In the genomic region with DNA sequence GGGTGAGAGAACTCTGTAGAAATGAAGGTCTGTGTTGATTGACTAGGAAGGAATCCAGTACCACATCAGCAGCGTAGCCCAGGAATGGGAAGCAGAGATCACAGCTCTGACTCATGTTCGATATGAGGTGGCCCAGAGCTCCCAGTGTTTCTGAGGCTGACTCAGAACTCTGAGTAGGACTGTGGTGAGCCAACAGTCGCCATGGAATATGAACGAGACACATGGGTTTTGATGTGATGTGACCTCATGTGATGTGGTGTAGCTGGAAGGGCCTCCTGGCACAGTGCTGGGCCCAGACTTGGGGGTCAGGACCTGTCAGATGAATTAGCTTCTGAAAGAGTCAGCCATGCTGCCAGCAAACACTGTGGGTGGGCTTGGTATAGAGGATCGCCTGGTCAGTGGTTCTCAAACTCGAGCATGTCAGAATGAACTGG, we compare ENCODE assay signal across 8 cellular contexts.
DNase-seq lines count a peak whose midpoint lies in the region; ATAC-seq and TF ChIP-seq lines count a peak whose summit lies in the region.

No MANE protein-coding gene starts in this region.

- no peak overlapping the region for H2BK5ac ChIP-seq in mesendoderm (ENCODE audit: low read length)

- H3K79me1 ChIP-seq in mesendoderm (ENCODE audit: low read length), result no peaks in the 10 kb centered on the region

- H3K56ac ChIP-seq in mesendoderm (ENCODE audit: low read length), result no peak overlapping the region

- no peaks in the 10 kb centered on the region for H3K79me2 ChIP-seq in mesendoderm (ENCODE audit: control insufficient read depth, insufficient read depth, low read length)

- H3K4me1 ChIP-seq in mesendoderm (ENCODE audit: control insufficient read depth, low read depth, low read length), result peaks cover 5% of the 10 kb centered on the region
- no peaks in the 10 kb centered on the region for H3K4me1 ChIP-seq in suprapubic skin

- no peak overlapping the region for H3K4me2 ChIP-seq in mesendoderm (ENCODE audit: low read length)

- H4K5ac ChIP-seq in mesendoderm (ENCODE audit: low read length), result no peak overlapping the region

- H4K8ac ChIP-seq in mesendoderm (ENCODE audit: low read depth, low read length), result no peak overlapping the region

- H3K18ac ChIP-seq in mesendoderm (ENCODE audit: low read length), result no peak overlapping the region

- no CpG with 5 or more reads among the region's 6 CpGs for WGBS in mesendoderm (ENCODE audit: extremely low coverage, insufficient coverage, low lambda C conversion rate)
- WGBS in suprapubic skin, result 67% methylated on average over 6 of the region's 6 CpGs

- no peak overlapping the region for H2BK120ac ChIP-seq in mesendoderm (ENCODE audit: low read depth, low read length)

- H3K27ac ChIP-seq in mesendoderm (ENCODE audit: low read depth, low read length) (no peak overlapping the region), suprapubic skin (no peak overlapping the region), substantia nigra (ENCODE audit: low read depth, low read length, poor library complexity, severe bottlenecking) (no peak overlapping the region)

- H3K4ac ChIP-seq in mesendoderm (ENCODE audit: low read depth, low read length), result peak overlapping the region; percentile 18

- H3K23ac ChIP-seq in mesendoderm (ENCODE audit: low read length), result no peak overlapping the region

- in situ Hi-C loops in astrocyte of the cerebellum (cut with HindIII; ENCODE audit: low sequenced_read_pairs), result no loop called here

- TF ChIP-seq POLR2A in suprapubic skin (IDR thresholded peaks at IDR 0.05), result no peak

- TF ChIP-seq EP300 in suprapubic skin (IDR thresholded peaks at IDR 0.05), result no peak

- H3K9ac ChIP-seq in mesendoderm (ENCODE audit: low read length), result no peak overlapping the region

- H2AK5ac ChIP-seq in mesendoderm (ENCODE audit: low read length), result no peak overlapping the region

- DNase-seq in AG09309 (ENCODE audit: low read depth) (peak; percentile 62), HFF-Myc (ENCODE audit: extremely low read depth, low read depth) (peak; percentile 82), astrocyte of the cerebellum (ENCODE audit: low read depth) (peak; percentile 96), mesendoderm (peak; percentile 57), H7 (no peak), suprapubic skin (ENCODE audit: low spot score in 2 of 2) (no peak), substantia nigra (lab: John Stamatoyannopoulos, UW) (no peak)

- no peak overlapping the region for H3K4me3 ChIP-seq in AG09309 (ENCODE audit: control insufficient read depth, low read depth, low read length)
- no peak overlapping the region for H3K4me3 ChIP-seq in HFF-Myc (replicated peaks; ENCODE audit: low read depth, low read length)
- no peak overlapping the region for H3K4me3 ChIP-seq in astrocyte of the cerebellum (ENCODE audit: low read depth, low read length)
- H3K4me3 ChIP-seq in mesendoderm (ENCODE audit: low read length), result no peak overlapping the region
- H3K4me3 ChIP-seq in H7 (ENCODE audit: insufficient read depth, low read depth, low read length), result no peak overlapping the region
- no peak overlapping the region for H3K4me3 ChIP-seq in suprapubic skin

- H3K27me3 ChIP-seq in mesendoderm (ENCODE audit: insufficient read depth, low read length, poor library complexity), result no peaks in the 10 kb centered on the region
- no peaks in the 10 kb centered on the region for H3K27me3 ChIP-seq in H7 (ENCODE audit: control insufficient read depth, insufficient read depth, low read length)
- H3K27me3 ChIP-seq in suprapubic skin, result no peaks in the 10 kb centered on the region

- no peak overlapping the region for H2BK15ac ChIP-seq in mesendoderm (replicated peaks; ENCODE audit: low read depth)

- no peak for ATAC-seq in HG03469 (IDR thresholded peaks at IDR 0.05; ENCODE audit: unreplicated experiment)

- H3K36me3 ChIP-seq in mesendoderm (ENCODE audit: control insufficient read depth, insufficient read depth, low read length) (no peaks in the 10 kb centered on the region), H7 (replicated peaks; ENCODE audit: control insufficient read depth, insufficient read depth, low read length) (no peaks in the 10 kb centered on the region), suprapubic skin (no peaks in the 10 kb centered on the region)

- TF ChIP-seq CTCF in AG09309 (IDR thresholded peaks at IDR 0.05; ENCODE audit: control insufficient read depth, insufficient read depth, low read depth, low read length, missing control alignments) (no peak), HFF-Myc (IDR thresholded peaks at IDR 0.05; ENCODE audit: low read depth, low read length, missing control alignments) (no peak), astrocyte of the cerebellum (IDR thresholded peaks at IDR 0.05; ENCODE audit: low read depth, low read length, missing control alignments) (no peak), suprapubic skin (IDR thresholded peaks at IDR 0.05) (no peak)

- H3K9me3 ChIP-seq in suprapubic skin, result no peaks in the 10 kb centered on the region

Comparison
In these comparisons a context has a peak if more than half of its experiments do, and no peak if none do; other contexts are left out.
1. DNase-seq: peak in AG09309 (single experiment), HFF-Myc (single experiment), astrocyte of the cerebellum (single experiment) and mesendoderm (single experiment); none in H7 (single experiment), suprapubic skin (0 of 2) and substantia nigra (0 of 49).